8 cellular contexts compared by ENCODE assay signal in the genomic region with DNA sequence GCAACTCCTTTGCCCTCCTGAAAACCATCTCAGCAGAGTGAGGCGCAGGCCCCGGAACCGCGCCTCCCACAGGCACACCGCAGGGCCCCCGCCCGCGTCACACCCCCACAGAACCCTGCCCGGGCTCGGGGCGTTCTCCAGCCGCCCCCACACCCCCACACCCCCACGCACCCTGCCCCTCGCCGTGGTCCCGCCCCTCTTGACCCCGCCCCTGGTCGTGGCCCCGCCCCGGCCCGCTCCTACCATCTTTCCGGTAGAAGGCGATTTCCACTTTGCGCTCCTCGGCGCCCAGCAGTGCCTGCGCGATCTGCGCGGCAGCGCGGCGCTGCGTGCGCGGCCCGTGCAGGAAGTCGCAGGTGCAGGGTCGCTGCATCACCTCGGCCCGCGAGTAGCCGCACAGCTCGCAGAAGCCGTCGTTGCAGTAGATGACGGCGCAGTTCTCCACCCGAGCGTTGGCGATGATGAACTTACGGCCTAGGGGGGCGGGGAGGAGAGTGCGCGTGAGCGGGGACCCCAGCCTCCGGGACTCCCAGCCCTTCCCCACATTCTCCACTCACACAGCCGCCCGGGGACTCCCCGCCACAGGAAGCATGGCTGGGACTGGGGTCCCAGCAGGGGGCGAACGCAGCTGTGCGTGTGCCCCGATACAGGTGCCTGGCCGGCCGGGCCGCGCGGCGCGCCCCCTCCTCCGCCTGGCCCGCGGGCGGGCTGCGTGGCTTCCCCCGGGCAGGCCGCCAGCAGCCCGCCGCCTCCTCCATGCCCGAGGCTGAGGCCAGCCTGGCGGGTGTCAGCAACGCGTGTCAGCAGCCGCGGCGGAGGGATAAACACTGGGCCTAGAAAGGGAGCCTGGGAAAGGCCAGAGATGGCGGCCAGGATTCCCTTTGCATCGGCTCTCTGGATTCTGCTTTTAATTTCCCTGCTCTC. TPM values are rescaled to one million over a fixed set of nuclear protein-coding genes. Genes with fewer than 3 reads are reported as not detected.
DNase-seq lines count a peak whose midpoint lies in the region; ATAC-seq and TF ChIP-seq lines count a peak whose summit lies in the region.

No MANE protein-coding gene starts in this region.

- peaks cover 73% of the 10 kb centered on the region for H3K27me3 Mint-ChIP-seq in activated naive CD4-positive, alpha-beta T cell treated with anti-CD3 and anti-CD28 coated beads, Interleukin-2, amount 10 ng/mL, durations not matched to agents 7 days and 5 days

- peak; percentile 62 for ATAC-seq in GM19023 (IDR thresholded peaks at IDR 0.05; ENCODE audit: unreplicated experiment)
- ATAC-seq in HG03442 (IDR thresholded peaks at IDR 0.05; ENCODE audit: unreplicated experiment) = peak; percentile 36
- ATAC-seq in left ventricle myocardium superior = peak; percentile 5

- TF ChIP-seq CTCF in RWPE1 (conservative IDR thresholded peaks at IDR 0.05; ENCODE audit: low read depth) = no peak; the same call in 1 of the 2 replicates

- peaks cover 5% of the 10 kb centered on the region for H3K36me3 Mint-ChIP-seq in activated naive CD4-positive, alpha-beta T cell treated with anti-CD3 and anti-CD28 coated beads, Interleukin-2, amount 10 ng/mL, durations not matched to agents 7 days and 5 days

- H3K27ac ChIP-seq in RWPE1 = no peak overlapping the region

- peak overlapping the region; percentile 37 for H3K4me3 ChIP-seq in skeletal muscle cell (ENCODE audit: low read depth, low read length)

- CTCF ChIA-PET in RWPE1 (lab: Yijun Ruan, JAX) = interaction anchor here (0.5 to 1.6 kb wide), 2 partner anchors 12 to 1149 kb away, joined by 5 read pairs; no protein-coding TSS in a partner anchor
- CTCF ChIA-PET in activated naive CD4-positive, alpha-beta T cell treated with anti-CD3 and anti-CD28 coated beads, Interleukin-2, amount 10 ng/mL, durations not matched to agents 7 days and 5 days (lab: Charles Lee) = interaction anchor here (1.0 to 3.1 kb wide), 8 partner anchors 11 to 352 kb away, joined by 3 to 16 read pairs (median 3); no protein-coding TSS in a partner anchor

- peaks cover 56% of the 10 kb centered on the region for H3K4me1 Mint-ChIP-seq in activated naive CD4-positive, alpha-beta T cell treated with anti-CD3 and anti-CD28 coated beads, Interleukin-2, amount 10 ng/mL, durations not matched to agents 7 days and 5 days

- intact Hi-C loops in left ventricle myocardium superior (cut with micrococcal nuclease) = no loop called here

- no peaks in the 10 kb centered on the region for H3K9me3 Mint-ChIP-seq in activated naive CD4-positive, alpha-beta T cell treated with anti-CD3 and anti-CD28 coated beads, Interleukin-2, amount 10 ng/mL, durations not matched to agents 7 days and 5 days

- POLR2A ChIA-PET in RWPE1 (lab: Yijun Ruan, JAX; ENCODE audit: low non-redundant PET) = no interaction called here

- DNase-seq in AG08396 (ENCODE audit: low spot score) (peak; percentile 77), RWPE1 (ENCODE audit: low spot score) (peak; percentile 17), left ventricle myocardium superior (peak; percentile 86), skeletal muscle cell (ENCODE audit: low read depth) (no peak), COLO829 (ENCODE audit: low spot score) (no peak)
- peak; percentile 89 for DNase-seq in activated naive CD4-positive, alpha-beta T cell treated with anti-CD3 and anti-CD28 coated beads, Interleukin-2, amount 10 ng/mL, durations not matched to agents 7 days and 5 days

- peak overlapping the region; percentile 78 for H3K4me3 Mint-ChIP-seq in activated naive CD4-positive, alpha-beta T cell treated with anti-CD3 and anti-CD28 coated beads, Interleukin-2, amount 10 ng/mL, durations not matched to agents 7 days and 5 days

- peak overlapping the region; percentile 84 for H3K27ac Mint-ChIP-seq in activated naive CD4-positive, alpha-beta T cell treated with anti-CD3 and anti-CD28 coated beads, Interleukin-2, amount 10 ng/mL, durations not matched to agents 7 days and 5 days

RNA-seq across cellular contexts. Expression of gene KCNH2, which starts 3.4 kb away (rescaled TPM):
- 107 TPM for total RNA-seq in left ventricle myocardium superior

RNA-seq across cellular contexts. Expression of gene NOS3, which starts 16.1 kb away (rescaled TPM):
- 10.9 TPM for total RNA-seq in left ventricle myocardium superior

RNA-seq across cellular contexts. Expression of gene ATG9B, which starts 49.6 kb away (rescaled TPM):
- not detected for total RNA-seq in left ventricle myocardium superior

RNA-seq across cellular contexts. Expression of gene ABCB8, which starts 53.5 kb away (rescaled TPM):
- 29.7 TPM for total RNA-seq in left ventricle myocardium superior

Comparison
In these comparisons a context has a peak if more than half of its experiments do, and no peak if none do; other contexts are left out.
1. DNase-seq: peak in AG08396 (single experiment), RWPE1 (single experiment), activated naive CD4-positive, alpha-beta T cell treated with anti-CD3 and anti-CD28 coated beads, Interleukin-2, amount 10 ng/mL, durations not matched to agents 7 days and 5 days (single experiment) and left ventricle myocardium superior (single experiment); none in skeletal muscle cell (single experiment) and COLO829 (single experiment).
2. ATAC-seq: peak in every context shown above with its lines; median percentile 62 in GM19023; 36 in HG03442; 5 in left ventricle myocardium superior.